Comparison of ENCODE assay signal across 1 cellular context in genomic region chr17:26774291-26775218, GRCh38.
TF ChIP-seq lines count a peak whose summit lies in the region.

No MANE protein-coding gene starts in this region.

TF ChIP-seq in SK-N-SH, 30 proteins besides CTCF, POLR2A, EP300 and RAD21 (continued from another document):
- TF ChIP-seq MAX (IDR thresholded peaks at IDR 0.05; ENCODE audit: low read depth) (no peak), YY1 (IDR thresholded peaks at IDR 0.05; ENCODE audit: low read depth) (no peak), JUND (IDR thresholded peaks at IDR 0.05) (no peak), FOXM1 (IDR thresholded peaks at IDR 0.05; ENCODE audit: low read depth) (no peak), RFX5 (IDR thresholded peaks at IDR 0.05; ENCODE audit: low read length) (no peak), EZH2phosphoT487 (IDR thresholded peaks at IDR 0.05; ENCODE audit: borderline replicate concordance, low read depth) (no peak)
